Comparison of ENCODE assay signal across 1 cellular context in the genomic region with DNA sequence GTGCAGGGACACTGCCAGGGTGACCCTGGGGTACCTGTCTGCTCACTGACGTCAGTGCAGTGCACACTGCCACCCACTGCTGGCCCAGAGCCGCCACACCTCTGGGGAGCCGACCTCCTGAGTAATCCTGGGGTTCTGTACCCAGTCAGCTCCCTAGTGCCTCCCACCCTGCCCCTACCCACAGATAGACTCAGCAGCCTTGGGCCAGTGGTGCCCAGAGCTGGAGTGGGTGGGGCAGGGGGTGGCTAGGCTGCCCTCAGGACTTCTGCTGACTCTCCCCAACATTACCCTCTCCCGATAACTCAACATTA.
TF ChIP-seq lines count a peak whose summit lies in the region.

No MANE protein-coding gene starts in this region.

TF ChIP-seq in HEK293, 187 proteins besides CTCF, POLR2A, EP300 and RAD21 (continued from another document):
- TF ChIP-seq ZIC2 (tag by site-specific recombination; IDR thresholded peaks at IDR 0.05) (peak; percentile 16; the same call in 1 of the 2 replicates), ZNF639 (tag by site-specific recombination; IDR thresholded peaks at IDR 0.05) (no peak), EGR2 (tag by site-specific recombination; IDR thresholded peaks at IDR 0.05; ENCODE audit: low read depth) (peak; percentile 17; the same call in 1 of the 2 replicates), ZNF529 (tag by site-specific recombination; IDR thresholded peaks at IDR 0.05; ENCODE audit: insufficient replicate concordance) (no peak), ZNF391 (tag by site-specific recombination; IDR thresholded peaks at IDR 0.05; ENCODE audit: borderline replicate concordance, low read depth) (no peak)
